In genomic region chr4:159105761-159106243, GRCh38 we compare ENCODE assay signal across 8 cellular contexts. TPM values are rescaled to one million over a fixed set of nuclear protein-coding genes. Genes with fewer than 3 reads are reported as not detected.
DNase-seq lines count a peak whose midpoint lies in the region; ATAC-seq and TF ChIP-seq lines count a peak whose summit lies in the region.

No MANE protein-coding gene starts in this region.

- TF ChIP-seq CTCF in GM13976 (IDR thresholded peaks at IDR 0.05; ENCODE audit: borderline replicate concordance, control extremely low read depth, extremely low read depth, insufficient read depth, missing control alignments): no peak
- TF ChIP-seq CTCF in cardiac fibroblast (IDR thresholded peaks at IDR 0.05; ENCODE audit: low read depth, low read length): no peak

- ATAC-seq in HG03045 (IDR thresholded peaks at IDR 0.05; ENCODE audit: unreplicated experiment): no peak

- peak overlapping the region in 1 of 2 donors; percentile 80 for H3K4me3 ChIP-seq in cardiac fibroblast (replicated peaks in 1 of 2; ENCODE audit: low read depth in 2 of 2, low read length in 2 of 2)

- in situ Hi-C loops in GM13976 (cut with MboI; ENCODE audit: low sequenced_read_pairs, unreplicated experiment): no loop called here

- DNase-seq in GM13976 (ENCODE audit: low spot score) (peak; percentile 63), NAMALWA (ENCODE audit: low spot score) (peak; percentile 75), cardiac fibroblast (ENCODE audit: low read depth in 2 of 2) (peak; percentile 57 to 79), midbrain (lab: John Stamatoyannopoulos, UW) (peak; percentile 20), DMS79 (lab: John Stamatoyannopoulos, UW) (no peak), NCI-H526 (lab: John Stamatoyannopoulos, UW) (no peak), ureter (ENCODE audit: low spot score) (no peak)

RNA-seq across cellular contexts. Expression of gene RAPGEF2, which starts 2.9 kb away (rescaled TPM):
- 56.4 TPM for total RNA-seq in ureter

Comparison
In these comparisons a context has a peak if more than half of its experiments do, and no peak if none do; other contexts are left out.
1. DNase-seq: peak in GM13976 (single experiment), NAMALWA (single experiment), cardiac fibroblast (2 of 2) and midbrain (single experiment); none in DMS79 (single experiment), NCI-H526 (0 of 2) and ureter (single experiment).